ENCODE assay signal across 22 cellular contexts in the genomic region with DNA sequence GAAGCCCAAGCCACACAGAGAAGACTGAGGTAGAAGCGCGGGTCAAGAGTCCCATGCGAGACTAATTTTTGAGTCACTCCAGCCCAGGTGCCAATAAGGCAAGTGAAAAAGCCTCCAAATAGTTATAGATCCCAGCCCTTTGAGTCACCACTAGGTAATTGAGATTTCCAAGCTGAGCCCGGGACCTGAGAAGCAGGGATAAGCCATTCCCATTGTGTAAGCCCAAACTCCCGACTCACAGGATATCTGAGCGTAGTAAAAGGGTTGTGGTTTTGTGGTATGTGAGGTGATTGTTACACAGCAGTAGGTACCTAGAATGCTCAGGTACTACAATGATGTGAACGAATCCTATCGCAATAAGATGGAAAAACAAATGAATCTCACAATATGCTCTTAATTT.
"Had no signal": no experiment of that assay in that cellular context is flagged by ENCODE, and none has a peak within 500 bp of the region (broad histone marks: within the 10 kb centered on the region; RNA-seq: fewer than 3 reads in every experiment).

No MANE protein-coding gene starts in this region.

- H3K9me3 ChIP-seq: mucosa of descending colon, neutrophil, right atrium auricular region, sigmoid colon, thoracic aorta, transverse colon had no signal

- H3K27me3 Mint-ChIP-seq: central memory CD8-positive, alpha-beta T cell; naive thymus-derived CD8-positive, alpha-beta T cell; stimulated activated naive B cell treated with anti-CD40 and anti-IgM and Interleukin-4, amounts not matched to agents 10 μg/mL and 1 μg/mL and 100 μg/mL, for 72 hours; stimulated activated naive CD8-positive, alpha-beta T cell treated with anti-CD3 and anti-CD28 coated beads, Interleukin-15, amount 100 ng/mL, for 72 hours had no signal

- H3K4me1 Mint-ChIP-seq: central memory CD8-positive, alpha-beta T cell; naive thymus-derived CD8-positive, alpha-beta T cell; stimulated activated naive B cell treated with anti-CD40 and anti-IgM and Interleukin-4, amounts not matched to agents 10 μg/mL and 1 μg/mL and 100 μg/mL, for 72 hours; stimulated activated naive CD8-positive, alpha-beta T cell treated with anti-CD3 and anti-CD28 coated beads, Interleukin-15, amount 100 ng/mL, for 72 hours had no signal

- H3K36me3 ChIP-seq: esophagus squamous epithelium, neutrophil, right atrium auricular region, sigmoid colon, thoracic aorta, transverse colon had no signal

- H3K27ac ChIP-seq: dorsolateral prefrontal cortex, epithelial cell of prostate, esophagus squamous epithelium, neutrophil, right atrium auricular region, sigmoid colon, skin epidermis, thoracic aorta, transverse colon had no signal

- DNase-seq: cortex of kidney; dorsolateral prefrontal cortex; effector CD8-positive, alpha-beta T cell; esophagus squamous epithelium; foreskin fibroblast; left cardiac atrium; left ventricle myocardium superior; mucosa of descending colon; naive thymus-derived CD8-positive, alpha-beta T cell; sigmoid colon; stimulated activated CD4-positive, alpha-beta T cell treated with anti-CD3 and anti-CD28 coated beads, Interleukin-2, amount 100 ng/mL, for 24 hours; stimulated activated CD4-positive, alpha-beta T cell treated with anti-CD3 and anti-CD28 coated beads, Interleukin-4, amount 100 ng/mL, for 4 hours; stimulated activated naive B cell treated with anti-CD40 and anti-IgM and Interleukin-4, amounts not matched to agents 10 μg/mL and 1 μg/mL and 100 μg/mL, for 72 hours; stimulated activated naive CD8-positive, alpha-beta T cell treated with anti-CD3 and anti-CD28 coated beads, Interleukin-15, amount 100 ng/mL, for 72 hours; transverse colon had no signal

- ATAC-seq: left cardiac atrium; left ventricle myocardium superior; mucosa of descending colon; naive thymus-derived CD8-positive, alpha-beta T cell; stimulated activated naive B cell treated with anti-CD40 and anti-IgM and Interleukin-4, amounts not matched to agents 10 μg/mL and 1 μg/mL and 100 μg/mL, for 72 hours; stimulated activated naive CD8-positive, alpha-beta T cell treated with anti-CD3 and anti-CD28 coated beads, Interleukin-15, amount 100 ng/mL, for 72 hours had no signal

- H3K4me3 ChIP-seq: dorsolateral prefrontal cortex, esophagus squamous epithelium, lung, mucosa of descending colon, right atrium auricular region, sigmoid colon, skin epidermis, thoracic aorta, transverse colon had no signal

- H3K27me3 ChIP-seq: esophagus squamous epithelium, neutrophil, right atrium auricular region, sigmoid colon, transverse colon had no signal

- H3K4me1 ChIP-seq: esophagus squamous epithelium, right atrium auricular region, sigmoid colon, transverse colon had no signal

- H3K27ac Mint-ChIP-seq: naive thymus-derived CD8-positive, alpha-beta T cell; stimulated activated naive B cell treated with anti-CD40 and anti-IgM and Interleukin-4, amounts not matched to agents 10 μg/mL and 1 μg/mL and 100 μg/mL, for 72 hours; stimulated activated naive CD8-positive, alpha-beta T cell treated with anti-CD3 and anti-CD28 coated beads, Interleukin-15, amount 100 ng/mL, for 72 hours had no signal

- H3K36me3 Mint-ChIP-seq: naive thymus-derived CD8-positive, alpha-beta T cell; stimulated activated naive B cell treated with anti-CD40 and anti-IgM and Interleukin-4, amounts not matched to agents 10 μg/mL and 1 μg/mL and 100 μg/mL, for 72 hours had no signal

- H3K4me3 Mint-ChIP-seq: central memory CD8-positive, alpha-beta T cell; naive thymus-derived CD8-positive, alpha-beta T cell; stimulated activated naive B cell treated with anti-CD40 and anti-IgM and Interleukin-4, amounts not matched to agents 10 μg/mL and 1 μg/mL and 100 μg/mL, for 72 hours; stimulated activated naive CD8-positive, alpha-beta T cell treated with anti-CD3 and anti-CD28 coated beads, Interleukin-15, amount 100 ng/mL, for 72 hours had no signal
